ENCODE assay signal across 9 cellular contexts in genomic region chr11:78432058-78432515, GRCh38. TPM values are rescaled to one million over a fixed set of nuclear protein-coding genes. Genes with fewer than 3 reads are reported as not detected.
A peak's percentile ranks its signal among the peaks of the same experiment; 100 is the strongest.
DNase-seq lines count a peak whose midpoint lies in the region; ATAC-seq and TF ChIP-seq lines count a peak whose summit lies in the region.
"Had no signal": no experiment of that assay in that cellular context is flagged by ENCODE, and none has a peak within 500 bp of the region (broad histone marks: within the 10 kb centered on the region; RNA-seq: fewer than 3 reads in every experiment).

No MANE protein-coding gene starts in this region.

- no peak for TF ChIP-seq EP300 in tibial nerve (IDR thresholded peaks at IDR 0.05)

- 81% methylated on average over 4 of the region's 4 CpGs for WGBS in tibial nerve, 2 donors

- H3K4me3 ChIP-seq in OCI-LY1 (ENCODE audit: low read depth, low read length, poor library complexity, severe bottlenecking) (no peak overlapping the region), fibroblast of villous mesenchyme (ENCODE audit: low read depth, low read length) (no peak overlapping the region), tibial nerve (no peak overlapping the region)

- peak; percentile 17 for DNase-seq in activated CD4-positive, alpha-beta T cell treated with anti-CD3 and anti-CD28 coated beads for 48 hours
- DNase-seq in activated CD4-positive, alpha-beta T cell treated with anti-CD3 and anti-CD28 coated beads, Interleukin-2, amount 50 U/mL, for 1 hour: no peak
- DNase-seq in fibroblast of villous mesenchyme (ENCODE audit: low read depth): peak; percentile 33
- DNase-seq in tibial nerve (ENCODE audit: low spot score in 2 of 2): no peak
- no peak for DNase-seq in NOMO-1 treated with DMSO at 0.1 percent for 48 hours (lab: John Stamatoyannopoulos, UW; ENCODE audit: unreplicated experiment)
- DNase-seq in NCI-H748 treated with DMSO at 0.1 percent for 48 hours (lab: John Stamatoyannopoulos, UW): no peak
- DNase-seq: activated CD8-positive, alpha-beta memory T cell treated with anti-CD3 and anti-CD28 coated beads, Interleukin-2, amount 50 U/mL, for 4 hours had no signal

- H3K79me2 ChIP-seq in OCI-LY1 (ENCODE audit: insufficient read depth, low read length): no peaks in the 10 kb centered on the region

- H3K36me3 ChIP-seq in OCI-LY1 (ENCODE audit: insufficient read depth, low read length) (no peaks in the 10 kb centered on the region), tibial nerve (peaks cover 0 to 11% (median 0%) of the 10 kb centered on the region in 3 donors)

- H3K4me1 ChIP-seq in OCI-LY1 (ENCODE audit: insufficient read depth, low read length, severe bottlenecking) (peaks cover 8% of the 10 kb centered on the region), tibial nerve (no peaks in the 10 kb centered on the region)

- no peak overlapping the region for H3K27ac ChIP-seq in OCI-LY1 (ENCODE audit: low read depth, low read length, poor library complexity, severe bottlenecking)
- no peak overlapping the region for H3K27ac ChIP-seq in tibial nerve

- no peaks in the 10 kb centered on the region; the same call in 1 of the 2 replicates for H3F3A ChIP-seq in OCI-LY1 (ENCODE audit: insufficient read depth, low read length)

- no peaks in the 10 kb centered on the region for H4K20me1 ChIP-seq in OCI-LY1 (ENCODE audit: insufficient read depth, low read length)

- H3K27me3 ChIP-seq in OCI-LY1 (ENCODE audit: insufficient read depth, low read length) (no peaks in the 10 kb centered on the region), tibial nerve (no peaks in the 10 kb centered on the region)

- no peak overlapping the region for H3K4me2 ChIP-seq in OCI-LY1 (ENCODE audit: low read length)

- TF ChIP-seq POLR2A in tibial nerve (IDR thresholded peaks at IDR 0.05): no peak

- H3K9me3 ChIP-seq in OCI-LY1 (ENCODE audit: low read length): no peaks in the 10 kb centered on the region
- no peaks in the 10 kb centered on the region for H3K9me3 ChIP-seq in tibial nerve

- no peaks in the 10 kb centered on the region for H3K9me2 ChIP-seq in OCI-LY1 (ENCODE audit: low read depth, low read length)

- ATAC-seq in GM21619 (IDR thresholded peaks at IDR 0.05; ENCODE audit: unreplicated experiment): no peak

- peak; percentile 35; the same call in 1 of the 2 replicates for TF ChIP-seq CTCF in OCI-LY1 (IDR thresholded peaks at IDR 0.05; ENCODE audit: low read length)
- TF ChIP-seq CTCF in fibroblast of villous mesenchyme (IDR thresholded peaks at IDR 0.05; ENCODE audit: insufficient read depth, low read depth, low read length): peak; percentile 55
- peak in 4 of 5 experiments; percentile 16 to 32 (median 22) for TF ChIP-seq CTCF in tibial nerve (IDR thresholded peaks at IDR 0.05)

- H3K9ac ChIP-seq in OCI-LY1 (ENCODE audit: low read length): no peak overlapping the region

- H2AFZ ChIP-seq in OCI-LY1 (ENCODE audit: low read length): no peak overlapping the region

RNA-seq across cellular contexts. Expression of gene GAB2, which starts 14.5 kb away (rescaled TPM):
- total RNA-seq in fibroblast of villous mesenchyme (8.2 and 11.3 TPM in 2 replicates), tibial nerve (10 to 100 TPM; 39.6 to 57.3 (median 46.6) TPM)

Comparison
In these comparisons a context has a peak if more than half of its experiments do, and no peak if none do; other contexts are left out.
1. DNase-seq: peak in activated CD4-positive, alpha-beta T cell treated with anti-CD3 and anti-CD28 coated beads for 48 hours (single experiment) and fibroblast of villous mesenchyme (single experiment); none in activated CD4-positive, alpha-beta T cell treated with anti-CD3 and anti-CD28 coated beads, Interleukin-2, amount 50 U/mL, for 1 hour (single experiment), tibial nerve (0 of 2), NOMO-1 treated with DMSO at 0.1 percent for 48 hours (single experiment) and NCI-H748 treated with DMSO at 0.1 percent for 48 hours (single experiment).
2. Peak in every context shown above with its lines, with median percentiles within 50 percentile points of each other: CTCF ChIP-seq.